Comparison of ENCODE assay signal across 9 cellular contexts in genomic region chr5:138975098-138975847, GRCh38.
DNase-seq lines count a peak whose midpoint lies in the region; ATAC-seq, FAIRE-seq and TF ChIP-seq lines count a peak whose summit lies in the region.
"Had no signal": no experiment of that assay in that cellular context is flagged by ENCODE, and none has a peak within 500 bp of the region (broad histone marks: within the 10 kb centered on the region; RNA-seq: fewer than 3 reads in every experiment).

No MANE protein-coding gene starts in this region.

- TF ChIP-seq POLR2A in H54 (IDR thresholded peaks at IDR 0.05; ENCODE audit: low read depth, low read length) = no peak

- ATAC-seq in omental fat pad (ENCODE audit: low FRiP score) (peak; percentile 65), HG03135 (IDR thresholded peaks at IDR 0.05; ENCODE audit: unreplicated experiment) (no peak)

- DNase-seq in AG10803 (ENCODE audit: low read depth) = peak; percentile 84
- peak; percentile 61 for DNase-seq in NCI-H510A (lab: John Stamatoyannopoulos, UW)
- DNase-seq in fibroblast of mammary gland (ENCODE audit: low read depth) = peak; percentile 88
- DNase-seq in omental fat pad (ENCODE audit: low spot score) = no peak
- DNase-seq in activated CD4-positive, alpha-beta T cell treated with anti-CD3 and anti-CD28 coated beads, Interleukin-2, amount 50 U/mL, for 4 hours = no peak
- DNase-seq in NCI-H524 (lab: John Stamatoyannopoulos, UW) = no peak
- DNase-seq in H54 (ENCODE audit: insufficient read length, low spot score) = no peak
- DNase-seq: activated B cell treated with CpG ODN at 0.5 μM for 24 hours had no signal

- H3K4me3 ChIP-seq in AG10803 (ENCODE audit: low read length) (no peak overlapping the region), fibroblast of mammary gland (ENCODE audit: control insufficient read depth, low read depth, low read length) (no peak overlapping the region)

- TF ChIP-seq CTCF in AG10803 (conservative IDR thresholded peaks at IDR 0.05; ENCODE audit: low read length) (no peak), fibroblast of mammary gland (conservative IDR thresholded peaks at IDR 0.05; ENCODE audit: control insufficient read depth, insufficient read depth, low read depth, low read length) (no peak), omental fat pad (IDR thresholded peaks at IDR 0.05) (no peak)

- no peak for FAIRE-seq in H54 (lab: Jason Lieb, UNC)

Comparison
In these comparisons a context has a peak if more than half of its experiments do, and no peak if none do; other contexts are left out.
1. DNase-seq: peak in AG10803 (single experiment), NCI-H510A (single experiment) and fibroblast of mammary gland (single experiment); none in omental fat pad (single experiment), activated CD4-positive, alpha-beta T cell treated with anti-CD3 and anti-CD28 coated beads, Interleukin-2, amount 50 U/mL, for 4 hours (0 of 2), NCI-H524 (0 of 2) and H54 (single experiment).